In genomic region chr16:78465730-78466129, GRCh38 we compare ENCODE assay signal across 26 cellular contexts.
"Had no signal": no experiment of that assay in that cellular context is flagged by ENCODE, and none has a peak within 500 bp of the region (broad histone marks: within the 10 kb centered on the region; RNA-seq: fewer than 3 reads in every experiment).

No MANE protein-coding gene starts in this region.

- FAIRE-seq: endometrium, islet of Langerhans, keratinocyte had no signal

- DNase-seq: colonic mucosa; cortex of kidney; effector CD8-positive, alpha-beta T cell; effector memory CD8-positive, alpha-beta T cell; endodermal cell; erythroblast; esophagus squamous epithelium; foreskin fibroblast; foreskin melanocyte; gastrocnemius medialis; glutamatergic neuron; head of caudate nucleus; heart right ventricle; hippocampal formation; left cardiac atrium; left lung; left ventricle myocardium superior; lower lobe of right lung; mesenchymal stem cell; mucosa of descending colon; naive B cell had no signal

- H3K4me1 ChIP-seq: colonic mucosa, gastrocnemius medialis, heart right ventricle had no signal

- H3K27ac ChIP-seq: colonic mucosa, epithelial cell of prostate, esophagus squamous epithelium, gastrocnemius medialis, heart right ventricle, left lung, lower lobe of right lung had no signal

- H3K36me3 ChIP-seq: colonic mucosa, esophagus squamous epithelium, gastrocnemius medialis, heart right ventricle, left lung, lower lobe of right lung had no signal

- H3K9me3 ChIP-seq: colonic mucosa, esophagus squamous epithelium, gastrocnemius medialis, lower lobe of right lung, mucosa of descending colon had no signal

- H3K4me3 ChIP-seq: colonic mucosa, esophagus squamous epithelium, gastrocnemius medialis, heart right ventricle, left lung, lower lobe of right lung, mucosa of descending colon had no signal

- H3K27me3 ChIP-seq: colonic mucosa, esophagus squamous epithelium, gastrocnemius medialis, left lung had no signal

- ATAC-seq: effector memory CD8-positive, alpha-beta T cell; esophagus mucosa; gastrocnemius medialis; heart right ventricle; left cardiac atrium; left lung; left ventricle myocardium superior; lower lobe of right lung; mucosa of descending colon had no signal
